In genomic region chr18:59264651-59265245, GRCh38 we compare ENCODE assay signal across 1 cellular context.
TF ChIP-seq lines count a peak whose summit lies in the region.

No MANE protein-coding gene starts in this region.

TF ChIP-seq in A549, 52 proteins besides CTCF, POLR2A, EP300 and RAD21 (continued from another document):
- TF ChIP-seq MAX (IDR thresholded peaks at IDR 0.05) = no peak
- TF ChIP-seq ZC3H11A (IDR thresholded peaks at IDR 0.05) = no peak
- no peak for TF ChIP-seq NR3C1 (IDR thresholded peaks at IDR 0.05)
- no peak for TF ChIP-seq JUN (IDR thresholded peaks at IDR 0.05)
